1 cellular context compared by ENCODE assay signal in genomic region chr11:118872403-118872821, GRCh38.
TF ChIP-seq lines count a peak whose summit lies in the region.

No MANE protein-coding gene starts in this region.

TF ChIP-seq in GM12878, 131 proteins besides CTCF, POLR2A, EP300 and RAD21 (continued from another document):
- TF ChIP-seq IKZF2 (IDR thresholded peaks at IDR 0.05): peak; percentile 35 to 55; a peak in 2 of 4 replicates
- TF ChIP-seq TCF7 (IDR thresholded peaks at IDR 0.05; ENCODE audit: borderline replicate concordance): peak; percentile 72; the same call in 1 of the 2 replicates
- TF ChIP-seq RB1 (IDR thresholded peaks at IDR 0.05; ENCODE audit: borderline replicate concordance): no peak
- no peak for TF ChIP-seq HDAC6 (IDR thresholded peaks at IDR 0.05; ENCODE audit: unreplicated experiment)
- TF ChIP-seq RUNX3 (IDR thresholded peaks at IDR 0.05; ENCODE audit: low read length): peak; percentile 66
- no peak for TF ChIP-seq YY1 (IDR thresholded peaks at IDR 0.05; ENCODE audit: low read depth, low read length)
- TF ChIP-seq HDGF (IDR thresholded peaks at IDR 0.05): no peak
- TF ChIP-seq CREM (IDR thresholded peaks at IDR 0.05; ENCODE audit: low read depth): peak; percentile 53; the same call in 1 of the 2 replicates
- TF ChIP-seq BCLAF1 (IDR thresholded peaks at IDR 0.05): no peak
- TF ChIP-seq IRF4 (IDR thresholded peaks at IDR 0.05; ENCODE audit: low read depth, low read length): 0 out of 2 replicates have a peak, but pooled peaks have one; percentile 70
- TF ChIP-seq TCF12 (IDR thresholded peaks at IDR 0.05; ENCODE audit: low read depth, low read length): peak; percentile 67; the same call in 1 of the 2 replicates
- TF ChIP-seq SUPT20H (IDR thresholded peaks at IDR 0.05; ENCODE audit: borderline replicate concordance, control insufficient read depth, low read depth, low read length): no peak
- peak; percentile 67 for TF ChIP-seq JUNB (IDR thresholded peaks at IDR 0.05)
- TF ChIP-seq PKNOX1 (IDR thresholded peaks at IDR 0.05): no peak
- TF ChIP-seq CHD2 (IDR thresholded peaks at IDR 0.05; ENCODE audit: borderline replicate concordance, low read depth, low read length): no peak
- peak in 1 of 2 experiments; percentile 81; a peak in 2 of 4 replicates for TF ChIP-seq ETV6 (conservative IDR thresholded peaks at IDR 0.05 in 1 of 2, IDR thresholded peaks at IDR 0.05 in 1 of 2; ENCODE audit: borderline replicate concordance in 1 of 2, low read depth in 1 of 2)
- no peak for TF ChIP-seq IRF3 (IDR thresholded peaks at IDR 0.05)
- peak; percentile 98 for TF ChIP-seq ZBED1 (IDR thresholded peaks at IDR 0.05; ENCODE audit: borderline replicate concordance)
- peak; percentile 47 for TF ChIP-seq CREB1 (IDR thresholded peaks at IDR 0.05; ENCODE audit: low read depth)
- peak; percentile 77 for TF ChIP-seq BACH1 (IDR thresholded peaks at IDR 0.05; ENCODE audit: borderline replicate concordance)
- TF ChIP-seq NFIC (IDR thresholded peaks at IDR 0.05; ENCODE audit: low read depth, low read length): peak; percentile 30; the same call in 1 of the 2 replicates
- TF ChIP-seq GATAD2B (conservative IDR thresholded peaks at IDR 0.05; ENCODE audit: low read depth): no peak
- TF ChIP-seq FOXM1 (IDR thresholded peaks at IDR 0.05; ENCODE audit: low read depth, low read length): 0 out of 2 replicates have a peak, but pooled peaks have one; percentile 36
- TF ChIP-seq ZNF24 (IDR thresholded peaks at IDR 0.05): no peak
- TF ChIP-seq STAT1 (conservative IDR thresholded peaks at IDR 0.05): no peak
- TF ChIP-seq EZH2 (IDR thresholded peaks at IDR 0.05; ENCODE audit: borderline replicate concordance, control insufficient read depth, low read depth, low read length): no peak
TF ChIP-seq in GM12878: peak in this region for 21.
